ENCODE assay signal across 1 cellular context in genomic region chr9:20684035-20684864, GRCh38.
A peak's percentile ranks its signal among the peaks of the same experiment; 100 is the strongest.
TF ChIP-seq lines count a peak whose summit lies in the region.

Gene FOCAD, plus strand, starts transcription at chr9:20684259. Its CDS starts 31,095 bp downstream, at chr9:20715354.

TF ChIP-seq in H1, 55 proteins besides CTCF, POLR2A, EP300 and RAD21:
- TF ChIP-seq CREB1 (IDR thresholded peaks at IDR 0.05) (no peak), TEAD4 (IDR thresholded peaks at IDR 0.05; ENCODE audit: low read depth, low read length) (no peak), KDM1A (IDR thresholded peaks at IDR 0.05; ENCODE audit: borderline replicate concordance, low read length) (peak; percentile 15; the same call in 1 of the 2 replicates), ASH2L (IDR thresholded peaks at IDR 0.05; ENCODE audit: low read length) (peak; percentile 90), ZNF274 (IDR thresholded peaks at IDR 0.05; ENCODE audit: borderline replicate concordance, extremely low read depth, low read length) (no peak), POLR2AphosphoS5 (IDR thresholded peaks at IDR 0.05; ENCODE audit: low read depth, low read length) (peak; percentile 85), SUZ12 (IDR thresholded peaks at IDR 0.05; ENCODE audit: low read length) (0 out of 2 replicates have a peak, but pooled peaks have one; percentile 41), JUND (IDR thresholded peaks at IDR 0.05; ENCODE audit: low read length) (no peak), RXRA (IDR thresholded peaks at IDR 0.05; ENCODE audit: insufficient read depth, low read depth, low read length) (no peak), TBP (IDR thresholded peaks at IDR 0.05; ENCODE audit: low read depth, low read length) (peak; percentile 91; the same call in 1 of the 2 replicates), HDAC2 (IDR thresholded peaks at IDR 0.05; ENCODE audit: borderline replicate concordance in 1 of 2, low read depth in 2 of 2, low read length in 2 of 2) (peak in 1 of 2 experiments; percentile 67; a peak in 1 of 4 replicates), FOSL1 (IDR thresholded peaks at IDR 0.05; ENCODE audit: insufficient read depth, low read depth, low read length) (no peak), BRCA1 (IDR thresholded peaks at IDR 0.05; ENCODE audit: low read depth, low read length) (no peak), RNF2 (IDR thresholded peaks at IDR 0.05; ENCODE audit: borderline replicate concordance, low read depth, low read length, missing control alignments, poor library complexity, severe bottlenecking) (no peak), KDM5A (IDR thresholded peaks at IDR 0.05; ENCODE audit: low read length) (no peak), RFX5 (IDR thresholded peaks at IDR 0.05; ENCODE audit: borderline replicate concordance, low read depth, low read length) (no peak), NRF1 (IDR thresholded peaks at IDR 0.05; ENCODE audit: low read depth, low read length) (peak; percentile 67), CHD7 (IDR thresholded peaks at IDR 0.05; ENCODE audit: insufficient replicate concordance, low read length) (no peak), SP4 (IDR thresholded peaks at IDR 0.05; ENCODE audit: low read length) (peak; percentile 35; the same call in 1 of the 2 replicates), SIRT6 (IDR thresholded peaks at IDR 0.05; ENCODE audit: low read length) (no peak), SP1 (IDR thresholded peaks at IDR 0.05; ENCODE audit: low read depth, low read length) (no peak), CTBP2 (IDR thresholded peaks at IDR 0.05; ENCODE audit: borderline replicate concordance, insufficient read depth, insufficient read length, low read length) (peak; percentile 35), KDM4A (IDR thresholded peaks at IDR 0.05; ENCODE audit: low read depth, low read length, severe bottlenecking) (peak; percentile 72), EZH2 (IDR thresholded peaks at IDR 0.05; ENCODE audit: low read depth, low read length, severe bottlenecking) (no peak), YY1 (IDR thresholded peaks at IDR 0.05; ENCODE audit: low read depth, low read length) (no peak), CBX8 (IDR thresholded peaks at IDR 0.05; ENCODE audit: borderline replicate concordance, low read depth, low read length) (no peak), GABPA (IDR thresholded peaks at IDR 0.05; ENCODE audit: borderline replicate concordance, insufficient read depth, low read length) (no peak), BACH1 (IDR thresholded peaks at IDR 0.05; ENCODE audit: low read length) (0 out of 2 replicates have a peak, but pooled peaks have one; percentile 15), SAP30 (IDR thresholded peaks at IDR 0.05; ENCODE audit: insufficient read depth, insufficient replicate concordance, low read length) (no peak), MAFK (IDR thresholded peaks at IDR 0.05; ENCODE audit: low read depth, low read length) (no peak), E2F6 (IDR thresholded peaks at IDR 0.05) (peak; percentile 52), PHF8 (conservative IDR thresholded peaks at IDR 0.05; ENCODE audit: low read depth, low read length) (peak; percentile 90), CBX5 (IDR thresholded peaks at IDR 0.05; ENCODE audit: low read depth, low read length) (no peak), TAF7 (optimal IDR thresholded peaks at IDR 0.05; ENCODE audit: borderline replicate concordance, low read depth, low read length) (peak; percentile 95), POU5F1 (IDR thresholded peaks at IDR 0.05; ENCODE audit: low read depth, low read length) (no peak), USF2 (IDR thresholded peaks at IDR 0.05; ENCODE audit: low read length) (no peak), CEBPB (IDR thresholded peaks at IDR 0.05; ENCODE audit: low read depth, low read length) (no peak), ATF2 (IDR thresholded peaks at IDR 0.05; ENCODE audit: low read length) (no peak), HDAC6 (IDR thresholded peaks at IDR 0.05; ENCODE audit: low read depth, low read length) (no peak), SRF (IDR thresholded peaks at IDR 0.05; ENCODE audit: low read depth, low read length) (no peak), BCL11A (IDR thresholded peaks at IDR 0.05; ENCODE audit: low read depth in 2 of 2, low read length in 2 of 2) (no peak), SP2 (IDR thresholded peaks at IDR 0.05; ENCODE audit: low read length) (no peak), EGR1 (IDR thresholded peaks at IDR 0.05; ENCODE audit: borderline replicate concordance, low read depth, low read length) (peak; percentile 94), MAX (IDR thresholded peaks at IDR 0.05) (peak; percentile 60), NANOG (IDR thresholded peaks at IDR 0.05; ENCODE audit: insufficient read depth, low read depth, low read length, poor library complexity, severe bottlenecking) (no peak), GTF2F1 (IDR thresholded peaks at IDR 0.05; ENCODE audit: borderline replicate concordance, low read depth, low read length) (0 out of 2 replicates have a peak, but pooled peaks have one; percentile 58), SIN3A (conservative IDR thresholded peaks at IDR 0.05 in 1 of 2, IDR thresholded peaks at IDR 0.05 in 1 of 2; ENCODE audit: low read depth in 1 of 2, low read length in 2 of 2) (no peak; a peak in 2 of 4 replicates), TAF1 (IDR thresholded peaks at IDR 0.05; ENCODE audit: low read depth, low read length) (peak; percentile 97), CHD2 (IDR thresholded peaks at IDR 0.05; ENCODE audit: low read length) (peak; percentile 84), JUN (IDR thresholded peaks at IDR 0.05; ENCODE audit: low read depth, low read length) (no peak), CHD1 (IDR thresholded peaks at IDR 0.05; ENCODE audit: low read depth, low read length) (no peak), RBBP5 (IDR thresholded peaks at IDR 0.05; ENCODE audit: borderline replicate concordance, low read depth, low read length) (peak; percentile 91), SIX5 (IDR thresholded peaks at IDR 0.05; ENCODE audit: low read depth, low read length) (no peak), ATF3 (IDR thresholded peaks at IDR 0.05; ENCODE audit: insufficient read depth, low read depth, low read length) (no peak), TCF12 (IDR thresholded peaks at IDR 0.05; ENCODE audit: low read depth, low read length) (no peak)
